8 cellular contexts compared by ENCODE assay signal in the genomic region with DNA sequence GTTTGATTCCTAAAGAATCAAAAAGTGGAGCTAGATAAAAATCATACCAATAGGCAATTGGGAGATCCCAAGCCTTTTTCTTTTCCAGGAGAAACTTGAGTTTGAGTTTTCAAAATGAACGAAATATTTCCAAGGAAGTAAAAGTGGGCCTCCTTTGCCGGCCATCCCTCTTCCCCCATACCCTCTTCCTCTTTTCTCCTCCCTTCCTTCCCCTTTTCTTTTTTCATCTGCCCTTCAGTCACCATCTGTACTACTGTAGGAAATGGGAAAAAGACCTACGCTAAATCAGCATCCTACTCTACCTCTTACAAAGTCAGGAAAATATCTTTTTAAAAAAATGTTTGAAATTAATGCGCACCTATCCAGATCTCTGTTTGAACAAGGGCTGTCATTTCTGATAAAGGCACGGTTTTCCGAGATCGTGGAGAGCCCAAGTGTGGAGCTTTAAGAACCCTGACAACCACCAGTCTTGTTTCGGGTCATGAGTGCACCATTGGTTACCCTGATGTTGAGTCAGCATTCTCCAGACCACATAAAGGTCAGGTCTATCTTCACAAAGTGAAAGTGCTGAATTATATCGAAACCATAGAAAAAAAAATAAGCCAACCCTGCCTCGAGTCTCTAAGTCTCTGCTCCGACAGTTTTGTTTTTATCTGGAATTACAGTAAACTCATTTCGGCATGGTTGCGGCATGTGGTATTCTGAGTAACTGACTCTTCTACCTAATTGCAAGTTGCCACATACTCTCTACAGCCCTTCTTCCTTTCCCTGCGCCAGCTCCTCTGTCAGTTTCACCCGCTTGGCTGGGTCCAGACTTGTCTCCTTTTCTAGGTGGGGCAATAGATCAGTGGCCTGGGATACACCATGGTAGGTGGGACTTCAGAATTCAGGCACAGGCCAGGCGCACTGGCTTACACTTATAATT.
DNase-seq lines count a peak whose midpoint lies in the region; ATAC-seq, FAIRE-seq and TF ChIP-seq lines count a peak whose summit lies in the region.

No MANE protein-coding gene starts in this region.

- intact Hi-C loops in activated CD4-positive, alpha-beta T cell treated with anti-CD3 and anti-CD28 coated beads, Interleukin-2, amount 10 ng/mL, durations not matched to agents 24 days and 14 days (cut with micrococcal nuclease) = loop anchor here (1.0 to 5.0 kb wide), 5 partner anchors 37 to 391 kb away; no protein-coding TSS in a partner anchor
- intact Hi-C loops in colonic mucosa (cut with DNase I) = no loop called here

- H3K4me1 ChIP-seq in A549 (no peaks in the 10 kb centered on the region), colonic mucosa (no peaks in the 10 kb centered on the region)

- H3K4me3 Mint-ChIP-seq in activated CD4-positive, alpha-beta T cell treated with anti-CD3 and anti-CD28 coated beads, Interleukin-2, amount 10 ng/mL, durations not matched to agents 24 days and 14 days = no peak overlapping the region

- TF ChIP-seq POLR2A in A549 (IDR thresholded peaks at IDR 0.05; ENCODE audit: low read length) = no peak

- H3K9me3 ChIP-seq in A549 (no peaks in the 10 kb centered on the region), colonic mucosa (no peaks in the 10 kb centered on the region)

- H3K27me3 ChIP-seq in colonic mucosa = no peaks in the 10 kb centered on the region

- H3K27me3 Mint-ChIP-seq in activated CD4-positive, alpha-beta T cell treated with anti-CD3 and anti-CD28 coated beads, Interleukin-2, amount 10 ng/mL, durations not matched to agents 24 days and 14 days = peaks cover 27% of the 10 kb centered on the region

- peak overlapping the region; percentile 18 for H3K27ac Mint-ChIP-seq in activated CD4-positive, alpha-beta T cell treated with anti-CD3 and anti-CD28 coated beads, Interleukin-2, amount 10 ng/mL, durations not matched to agents 24 days and 14 days

- ATAC-seq in A549 (no peak), GM19351 (IDR thresholded peaks at IDR 0.05; ENCODE audit: unreplicated experiment) (peak; percentile 98), HG03378 (IDR thresholded peaks at IDR 0.05; ENCODE audit: unreplicated experiment) (peak; percentile 98), left lobe of liver (peak; percentile 44)

- peaks cover 13% of the 10 kb centered on the region for H3K4me1 Mint-ChIP-seq in activated CD4-positive, alpha-beta T cell treated with anti-CD3 and anti-CD28 coated beads, Interleukin-2, amount 10 ng/mL, durations not matched to agents 24 days and 14 days

- peaks cover 7% of the 10 kb centered on the region for H3K9me3 Mint-ChIP-seq in activated CD4-positive, alpha-beta T cell treated with anti-CD3 and anti-CD28 coated beads, Interleukin-2, amount 10 ng/mL, durations not matched to agents 24 days and 14 days

- no peak for FAIRE-seq in A549 (lab: Jason Lieb, UNC)

- 84% methylated on average over 16 of the region's 16 CpGs for WGBS in A549 (ENCODE audit: missing lambda C conversion rate)

- no peak overlapping the region for H3K9ac ChIP-seq in colonic mucosa (ENCODE audit: low read depth in 2 of 2, low read length in 2 of 2)

- TF ChIP-seq EP300 in A549 (IDR thresholded peaks at IDR 0.05) = no peak

- no peak for TF ChIP-seq RAD21 in A549 (conservative IDR thresholded peaks at IDR 0.05 in 1 of 2, IDR thresholded peaks at IDR 0.05 in 1 of 2)

- peaks cover 7% of the 10 kb centered on the region for H3K36me3 Mint-ChIP-seq in activated CD4-positive, alpha-beta T cell treated with anti-CD3 and anti-CD28 coated beads, Interleukin-2, amount 10 ng/mL, durations not matched to agents 24 days and 14 days (ENCODE audit: low read depth)

- H3K4me2 ChIP-seq in A549 = no peak overlapping the region

- H3K4me3 ChIP-seq in A549 (no peak overlapping the region), colonic mucosa (no peak overlapping the region)

- CTCF ChIA-PET in A549 (lab: Yijun Ruan, JAX) (interaction anchor here (0.6 kb wide), 1 partner anchor 137 kb away, joined by 3 read pairs; no protein-coding TSS in a partner anchor), HEK293T (lab: Yijun Ruan, JAX) (no interaction called here)

- H3K36me3 ChIP-seq in colonic mucosa = no peaks in the 10 kb centered on the region

- DNase-seq in A549 (ENCODE audit: low read depth in 1 of 2, low spot score in 1 of 2) (no peak), left lobe of liver (ENCODE audit: low spot score) (no peak), colonic mucosa (no peak), HEK293T (ENCODE audit: extremely low spot score) (no peak), midbrain (lab: John Stamatoyannopoulos, UW) (no peak)
- peak; percentile 81 for DNase-seq in activated CD4-positive, alpha-beta T cell treated with anti-CD3 and anti-CD28 coated beads, Interleukin-2, amount 10 ng/mL, durations not matched to agents 24 days and 14 days

- TF ChIP-seq CTCF in A549 (IDR thresholded peaks at IDR 0.05) = no peak
- no peak for TF ChIP-seq CTCF in colonic mucosa (IDR thresholded peaks at IDR 0.05)

- H3K27ac ChIP-seq in A549 (no peak overlapping the region), colonic mucosa (no peak overlapping the region)

- POLR2A ChIA-PET in A549 (lab: Yijun Ruan, JAX) (no interaction called here), HEK293T (lab: Yijun Ruan, JAX) (no interaction called here)

TF ChIP-seq in A549, 52 proteins besides CTCF, POLR2A, EP300 and RAD21:
- no peak for TF ChIP-seq JUN (IDR thresholded peaks at IDR 0.05)
- TF ChIP-seq MAFK (IDR thresholded peaks at IDR 0.05; ENCODE audit: partially characterized antibody) = peak; percentile 31

TF ChIP-seq in HEK293T, 16 proteins besides CTCF, POLR2A, EP300 and RAD21:
- no peak for TF ChIP-seq FOXM1 (IDR thresholded peaks at IDR 0.05; ENCODE audit: borderline replicate concordance)
- TF ChIP-seq L3MBTL2 (conservative IDR thresholded peaks at IDR 0.05) = no peak
- TF ChIP-seq NFRKB (IDR thresholded peaks at IDR 0.05) = no peak
- TF ChIP-seq BHLHE40 (IDR thresholded peaks at IDR 0.05; ENCODE audit: borderline replicate concordance) = no peak
- no peak for TF ChIP-seq ELF4 (IDR thresholded peaks at IDR 0.05)
- TF ChIP-seq CTBP1 (IDR thresholded peaks at IDR 0.05; ENCODE audit: borderline replicate concordance) = no peak
- TF ChIP-seq SP1 (IDR thresholded peaks at IDR 0.05) = no peak
- no peak for TF ChIP-seq TARDBP (IDR thresholded peaks at IDR 0.05)
- TF ChIP-seq LEF1 (IDR thresholded peaks at IDR 0.05; ENCODE audit: borderline replicate concordance) = no peak
- no peak for TF ChIP-seq ZNF384 (IDR thresholded peaks at IDR 0.05)
- no peak for TF ChIP-seq ARNT (IDR thresholded peaks at IDR 0.05)
- TF ChIP-seq HDGF (IDR thresholded peaks at IDR 0.05; ENCODE audit: borderline replicate concordance) = no peak
- no peak for TF ChIP-seq PKNOX1 (IDR thresholded peaks at IDR 0.05)
- TF ChIP-seq SUZ12 (IDR thresholded peaks at IDR 0.05) = no peak
- no peak for TF ChIP-seq FOXA1 (IDR thresholded peaks at IDR 0.05)
- no peak for TF ChIP-seq FOXK2 (IDR thresholded peaks at IDR 0.05)

Comparison
In these comparisons a context has a peak if more than half of its experiments do, and no peak if none do; other contexts are left out.
1. ATAC-seq: peak in GM19351 (single experiment), HG03378 (single experiment) and left lobe of liver (single experiment); none in A549 (0 of 2).